ENCODE assay signal across 2 cellular contexts in the genomic region with DNA sequence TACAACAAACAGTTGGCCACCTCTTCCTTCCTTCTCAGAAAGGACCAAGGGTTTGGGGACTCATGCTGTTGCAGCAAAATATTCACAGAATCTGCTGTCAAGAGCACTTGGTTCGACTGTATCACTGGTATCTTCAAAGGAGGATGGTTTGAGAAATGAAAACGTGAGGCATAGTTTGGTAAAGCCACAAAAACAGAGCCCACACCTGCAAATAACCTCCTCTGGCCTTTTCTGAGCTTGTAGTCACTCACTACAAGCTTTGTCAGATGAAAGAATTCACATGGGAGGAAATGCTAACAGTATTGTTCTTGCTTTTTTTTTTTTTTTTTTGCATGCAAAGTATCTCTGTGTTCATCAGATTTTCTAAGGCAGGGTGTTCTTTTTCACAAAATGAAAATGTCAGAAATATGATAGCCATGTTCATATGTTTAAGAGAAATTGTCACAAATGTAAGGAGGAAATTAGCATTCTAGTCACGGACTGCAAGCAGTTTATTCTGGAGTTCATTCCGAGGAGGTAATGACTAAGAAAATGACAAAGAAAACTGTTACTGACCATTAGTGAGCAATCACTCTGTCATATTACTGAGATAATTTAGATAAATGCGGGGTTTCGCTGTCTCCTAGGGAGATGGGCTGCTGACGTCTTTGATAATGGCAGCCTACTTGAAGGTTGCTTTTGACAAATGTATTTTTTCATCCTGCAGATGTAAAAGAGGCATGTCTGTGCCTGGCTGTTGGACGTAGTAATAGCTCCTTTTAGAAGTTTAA.
TF ChIP-seq lines count a peak whose summit lies in the region.

No MANE protein-coding gene starts in this region.

TF ChIP-seq in neural cell, 6 proteins besides CTCF, POLR2A, EP300 and RAD21:
- TF ChIP-seq SMC3 (conservative IDR thresholded peaks at IDR 0.05; ENCODE audit: poor library complexity) (peak; percentile 28), REST (IDR thresholded peaks at IDR 0.05; ENCODE audit: borderline replicate concordance) (peak; percentile 94), EZH2 (IDR thresholded peaks at IDR 0.05; ENCODE audit: borderline replicate concordance, insufficient read depth, low read length, poor library complexity, severe bottlenecking) (no peak), POLR2AphosphoS5 (IDR thresholded peaks at IDR 0.05) (peak; percentile 98), MXI1 (conservative IDR thresholded peaks at IDR 0.05; ENCODE audit: poor library complexity, severe bottlenecking) (peak; percentile 58), TAF1 (IDR thresholded peaks at IDR 0.05; ENCODE audit: low read depth) (peak; percentile 68)

TF ChIP-seq in HepG2, 621 proteins besides CTCF, POLR2A, EP300 and RAD21:
- no peak for TF ChIP-seq ZNF207 (IDR thresholded peaks at IDR 0.05; ENCODE audit: borderline replicate concordance)
- no peak for TF ChIP-seq CENPBD1 (CRISPR knock-in tag; IDR thresholded peaks at IDR 0.05; ENCODE audit: borderline replicate concordance, low read depth)
- TF ChIP-seq HOXA7 (CRISPR knock-in tag; IDR thresholded peaks at IDR 0.05), result no peak
- TF ChIP-seq KLF16 (CRISPR knock-in tag; IDR thresholded peaks at IDR 0.05), result no peak
